ENCODE assay signal across 8 cellular contexts in the genomic region with DNA sequence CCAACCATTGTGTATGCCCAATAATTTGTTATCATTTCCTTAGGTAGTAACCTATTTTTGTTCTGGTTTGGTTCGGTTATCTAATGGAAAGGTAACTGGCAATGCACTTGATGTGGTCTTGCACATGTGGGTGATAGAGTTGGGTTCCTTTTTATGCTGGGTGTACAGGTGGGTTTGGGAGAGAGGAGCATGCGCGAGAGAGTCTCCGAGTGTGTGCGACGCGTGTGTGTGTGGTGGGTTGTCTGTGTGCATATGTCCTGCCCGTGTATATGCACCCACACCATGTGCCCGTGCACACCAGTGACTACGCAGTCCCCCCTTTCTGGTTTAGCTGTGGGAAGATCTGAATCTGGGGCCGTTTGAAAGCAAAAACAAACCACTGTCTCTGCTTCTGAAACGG.
DNase-seq lines count a peak whose midpoint lies in the region; ATAC-seq, FAIRE-seq and TF ChIP-seq lines count a peak whose summit lies in the region.

No MANE protein-coding gene starts in this region.

- peak overlapping the region; percentile 88 for H3K27ac Mint-ChIP-seq in activated CD4-positive, alpha-beta memory T cell treated with anti-CD3 and anti-CD28 coated beads, Interleukin-2, amount 10 ng/mL, durations not matched to agents 7 days and 5 days
- H3K27ac Mint-ChIP-seq in memory B cell = peak overlapping the region; percentile 69

- peak overlapping the region; percentile 45 for H3K4me3 ChIP-seq in A549
- peak overlapping the region; percentile 32 to 48 for H3K4me3 ChIP-seq in HCT116 (replicated peaks in 1 of 2; ENCODE audit: low read depth in 1 of 2, low read length in 2 of 2)
- no peak overlapping the region for H3K4me3 ChIP-seq in aorta (ENCODE audit: low read length in 2 of 2)

- TF ChIP-seq CTCF in A549 (IDR thresholded peaks at IDR 0.05) (no peak), HCT116 (IDR thresholded peaks at IDR 0.05 in 2 of 3, conservative IDR thresholded peaks at IDR 0.05 in 1 of 3; ENCODE audit: borderline replicate concordance in 1 of 3, insufficient read depth in 1 of 3, low read depth in 2 of 3, low read length in 2 of 3) (no peak)

- H3K4me2 ChIP-seq in A549 = peak overlapping the region; percentile 96
- peak overlapping the region; percentile 85 for H3K4me2 ChIP-seq in HCT116 (ENCODE audit: low read length)

- H3K27me3 Mint-ChIP-seq in activated CD4-positive, alpha-beta memory T cell treated with anti-CD3 and anti-CD28 coated beads, Interleukin-2, amount 10 ng/mL, durations not matched to agents 7 days and 5 days = peaks cover 25% of the 10 kb centered on the region
- H3K27me3 Mint-ChIP-seq in memory B cell = peaks cover 25% of the 10 kb centered on the region

- no peaks in the 10 kb centered on the region for H3K9me2 ChIP-seq in HCT116 (ENCODE audit: insufficient read depth)

- intact Hi-C loops in HCT116 (cut with micrococcal nuclease) = no loop called here
- intact Hi-C loops in aorta (cut with DNase I) = no loop called here

- POLR2A ChIA-PET in A549 (lab: Yijun Ruan, JAX) = no interaction called here
- POLR2A ChIA-PET in HCT116 (lab: Charles Lee) = no interaction called here
- POLR2A ChIA-PET in activated CD4-positive, alpha-beta memory T cell treated with anti-CD3 and anti-CD28 coated beads, Interleukin-2, amount 10 ng/mL, durations not matched to agents 7 days and 5 days (lab: Charles Lee) = interaction anchor here (1.0 to 2.4 kb wide), 12 partner anchors 10 to 688 kb away, joined by 3 to 35 read pairs (median 4); a partner anchor contains a TSS

- CTCF ChIA-PET in A549 (lab: Yijun Ruan, JAX) (interaction anchor here (0.6 to 1.6 kb wide), 2 partner anchors 19 to 92 kb away, joined by 3 to 6 read pairs; no protein-coding TSS in a partner anchor), HCT116 (lab: Charles Lee) (interaction anchor here (1.5 kb wide), 1 partner anchor 51 kb away, joined by 3 read pairs; no protein-coding TSS in a partner anchor)
- CTCF ChIA-PET in activated CD4-positive, alpha-beta memory T cell treated with anti-CD3 and anti-CD28 coated beads, Interleukin-2, amount 10 ng/mL, durations not matched to agents 7 days and 5 days (lab: Charles Lee) = interaction anchor here (0.9 to 3.1 kb wide), 7 partner anchors 9 to 122 kb away, joined by 4 to 14 read pairs (median 8); a partner anchor contains a TSS

- peak overlapping the region; percentile 80 for H3K4me3 Mint-ChIP-seq in activated CD4-positive, alpha-beta memory T cell treated with anti-CD3 and anti-CD28 coated beads, Interleukin-2, amount 10 ng/mL, durations not matched to agents 7 days and 5 days
- peak overlapping the region; percentile 97 for H3K4me3 Mint-ChIP-seq in memory B cell

- H3K9me3 ChIP-seq in A549 = 0 out of 3 replicates have a peak, but pooled peaks cover 4% of the 10 kb centered on the region
- no peaks in the 10 kb centered on the region for H3K9me3 ChIP-seq in HCT116 (ENCODE audit: control insufficient read depth in 1 of 2, insufficient read depth in 1 of 2, low read depth in 1 of 2, low read length in 2 of 2)
- no peaks in the 10 kb centered on the region for H3K9me3 ChIP-seq in aorta (ENCODE audit: control insufficient read depth, low read length)

- TF ChIP-seq POLR2A in A549 (IDR thresholded peaks at IDR 0.05; ENCODE audit: low read length) (no peak), HCT116 (IDR thresholded peaks at IDR 0.05; ENCODE audit: borderline replicate concordance, extremely low read depth, insufficient read depth, insufficient read length) (no peak)

- WGBS in A549 (ENCODE audit: missing lambda C conversion rate) = 62% methylated on average over 12 of the region's 12 CpGs
- WGBS in aorta, 2 donors = 87 to 88% methylated on average over 12 of the region's 12 CpGs

- DNase-seq in A549 (ENCODE audit: low read depth in 1 of 2, low spot score in 1 of 2) (no peak), HCT116 (ENCODE audit: low read depth, low spot score) (no peak), memory B cell (ENCODE audit: low spot score in 2 of 2) (no peak), aorta (no peak), DMS53 treated with DMSO at 0.1 percent for 48 hours (lab: John Stamatoyannopoulos, UW; ENCODE audit: unreplicated experiment) (no peak), LoVo (ENCODE audit: low spot score) (no peak), iPS-NIHi11 (ENCODE audit: low spot score) (no peak)
- DNase-seq in activated CD4-positive, alpha-beta memory T cell treated with anti-CD3 and anti-CD28 coated beads, Interleukin-2, amount 10 ng/mL, durations not matched to agents 7 days and 5 days = peak; percentile 35

- 0 out of 2 replicates have a peak overlapping the region, but pooled peaks have one; percentile 14 for H3K9ac ChIP-seq in HCT116 (ENCODE audit: low read length)

- H3K4me1 Mint-ChIP-seq in activated CD4-positive, alpha-beta memory T cell treated with anti-CD3 and anti-CD28 coated beads, Interleukin-2, amount 10 ng/mL, durations not matched to agents 7 days and 5 days = peaks cover 29% of the 10 kb centered on the region
- peaks cover 16% of the 10 kb centered on the region for H3K4me1 Mint-ChIP-seq in memory B cell

- no peaks in the 10 kb centered on the region for H3K9me3 Mint-ChIP-seq in activated CD4-positive, alpha-beta memory T cell treated with anti-CD3 and anti-CD28 coated beads, Interleukin-2, amount 10 ng/mL, durations not matched to agents 7 days and 5 days
- H3K9me3 Mint-ChIP-seq in memory B cell = no peaks in the 10 kb centered on the region

- BruUV-seq in HCT116 (replicated peaks; lab: Mats Ljungman, UMichigan) = no TSS peak

- H3K4me1 ChIP-seq in A549 (peaks cover 7% of the 10 kb centered on the region; the same call in 1 of the 3 replicates), HCT116 (ENCODE audit: control insufficient read depth in 1 of 2, insufficient read depth in 2 of 2, low read length in 2 of 2) (peaks cover 0 to 19% of the 10 kb centered on the region in 2 experiments; a peak in 3 of 4 replicates), aorta (ENCODE audit: control insufficient read depth in 1 of 2, insufficient read depth in 2 of 2, low read length in 2 of 2) (no peaks in the 10 kb centered on the region)

- no peak for ATAC-seq in A549
- no peak for ATAC-seq in HCT116
- ATAC-seq in memory B cell (ENCODE audit: low read depth) = no peak
- no peak for ATAC-seq in aorta (ENCODE audit: low FRiP score)

- peak overlapping the region; percentile 99 for H2AFZ ChIP-seq in HCT116 (ENCODE audit: low read depth, low read length, poor library complexity, severe bottlenecking)

- no peak for TF ChIP-seq EP300 in A549 (IDR thresholded peaks at IDR 0.05)

- H3K27ac ChIP-seq in A549 = no peak overlapping the region
- H3K27ac ChIP-seq in HCT116 (ENCODE audit: low read depth, low read length) = no peak overlapping the region
- H3K27ac ChIP-seq in aorta (ENCODE audit: low read depth in 1 of 2, low read length in 2 of 2) = no peak overlapping the region

- RAD21 ChIA-PET in HCT116 (lab: Charles Lee; ENCODE audit: low non-redundant PET in 1 of 2, low total read pairs in 2 of 2, uncharacterized antibody in 2 of 2, unreplicated experiment in 2 of 2) = no interaction called here

- no peak for TF ChIP-seq RAD21 in A549 (conservative IDR thresholded peaks at IDR 0.05 in 1 of 2, IDR thresholded peaks at IDR 0.05 in 1 of 2)
- no peak for TF ChIP-seq RAD21 in HCT116 (IDR thresholded peaks at IDR 0.05; ENCODE audit: low read depth)

- peaks cover 20% of the 10 kb centered on the region for H3K27me3 ChIP-seq in HCT116 (ENCODE audit: insufficient read depth, low read length)
- H3K27me3 ChIP-seq in aorta (ENCODE audit: control insufficient read depth in 1 of 2, insufficient read depth in 2 of 2, low read length in 1 of 2) = no peaks in the 10 kb centered on the region

- no peaks in the 10 kb centered on the region for H3K36me3 Mint-ChIP-seq in activated CD4-positive, alpha-beta memory T cell treated with anti-CD3 and anti-CD28 coated beads, Interleukin-2, amount 10 ng/mL, durations not matched to agents 7 days and 5 days (ENCODE audit: low read depth)
- no peaks in the 10 kb centered on the region for H3K36me3 Mint-ChIP-seq in memory B cell

- H3K36me3 ChIP-seq in HCT116 (ENCODE audit: control insufficient read depth in 1 of 2, insufficient read depth in 2 of 2, low read length in 2 of 2) = no peaks in the 10 kb centered on the region
- peaks cover 2 to 5% of the 10 kb centered on the region in 2 donors for H3K36me3 ChIP-seq in aorta (ENCODE audit: control insufficient read depth in 1 of 2, insufficient read depth in 2 of 2, low read length in 1 of 2)

- no peak for FAIRE-seq in A549 (lab: Jason Lieb, UNC)

- H4K20me1 ChIP-seq in HCT116 (ENCODE audit: insufficient read depth) = no peaks in the 10 kb centered on the region

- H3K79me2 ChIP-seq in HCT116 (ENCODE audit: insufficient read depth, low read length) = no peaks in the 10 kb centered on the region

TF ChIP-seq in A549, 52 proteins besides CTCF, POLR2A, EP300 and RAD21 (continues in another document):
- TF ChIP-seq, protein P1, sequence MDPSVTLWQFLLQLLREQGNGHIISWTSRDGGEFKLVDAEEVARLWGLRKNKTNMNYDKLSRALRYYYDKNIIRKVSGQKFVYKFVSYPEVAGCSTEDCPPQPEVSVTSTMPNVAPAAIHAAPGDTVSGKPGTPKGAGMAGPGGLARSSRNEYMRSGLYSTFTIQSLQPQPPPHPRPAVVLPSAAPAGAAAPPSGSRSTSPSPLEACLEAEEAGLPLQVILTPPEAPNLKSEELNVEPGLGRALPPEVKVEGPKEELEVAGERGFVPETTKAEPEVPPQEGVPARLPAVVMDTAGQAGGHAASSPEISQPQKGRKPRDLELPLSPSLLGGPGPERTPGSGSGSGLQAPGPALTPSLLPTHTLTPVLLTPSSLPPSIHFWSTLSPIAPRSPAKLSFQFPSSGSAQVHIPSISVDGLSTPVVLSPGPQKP (IDR thresholded peaks at IDR 0.05; ENCODE audit: low read depth, low read length) = no peak
- TF ChIP-seq RARB (CRISPR knock-in tag; IDR thresholded peaks at IDR 0.05) = no peak
- TF ChIP-seq FOSL2 (IDR thresholded peaks at IDR 0.05) = no peak
- no peak for TF ChIP-seq FOSL2 (CRISPR knock-in tag; IDR thresholded peaks at IDR 0.05)
- no peak for TF ChIP-seq EHMT2 (IDR thresholded peaks at IDR 0.05; ENCODE audit: low read depth)

TF ChIP-seq in HCT116, 20 proteins besides CTCF, POLR2A, EP300 and RAD21:
- no peak for TF ChIP-seq ELF1 (IDR thresholded peaks at IDR 0.05; ENCODE audit: borderline replicate concordance, low read depth)
- TF ChIP-seq YY1 (IDR thresholded peaks at IDR 0.05; ENCODE audit: extremely low read depth, insufficient replicate concordance, low read depth, low read length) = no peak
- no peak for TF ChIP-seq SP1 (IDR thresholded peaks at IDR 0.05; ENCODE audit: low read depth)

Comparison
In these comparisons a context has a peak if more than half of its experiments do, and no peak if none do; other contexts are left out.
1. H3K4me3 ChIP-seq: peak in A549 (single experiment) and HCT116 (2 of 2); none in aorta (0 of 2).